In the genomic region with DNA sequence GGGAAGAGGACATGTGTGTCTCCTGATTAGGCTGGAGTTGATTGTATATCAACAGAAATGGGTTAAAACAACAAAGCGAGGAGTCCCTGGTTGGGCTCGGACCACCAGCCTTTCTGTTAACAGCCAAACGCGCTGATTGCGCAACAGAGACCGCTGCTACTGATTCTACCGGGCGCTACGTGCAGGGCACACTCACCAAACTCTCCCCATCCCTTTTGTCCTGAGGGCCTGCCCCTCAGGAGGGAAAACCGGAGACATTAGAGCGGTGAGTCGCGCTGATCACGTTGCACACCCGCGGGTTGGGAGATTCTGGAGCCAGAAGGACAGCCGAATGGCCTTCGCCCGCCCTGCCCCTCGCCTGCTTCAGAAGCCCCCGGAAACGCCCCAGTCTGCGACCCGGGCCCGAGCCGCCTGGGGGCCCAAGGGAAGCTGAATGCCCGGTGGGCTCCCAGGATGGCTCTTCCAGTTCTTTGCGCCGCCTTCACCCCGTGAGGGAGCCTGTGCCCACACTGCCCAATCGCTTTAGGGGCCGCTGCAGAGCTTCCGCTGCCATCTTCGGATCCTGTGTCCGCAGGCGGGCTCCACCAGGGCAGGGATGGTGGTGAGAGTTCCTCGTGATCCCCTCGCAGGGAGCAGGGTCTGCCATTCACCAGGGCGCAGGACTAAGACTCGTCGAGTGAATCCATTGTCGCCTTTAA, we compare ENCODE assay signal across 1 cellular context.
TF ChIP-seq lines count a peak whose summit lies in the region.

No MANE protein-coding gene starts in this region.

TF ChIP-seq in H1, 55 proteins besides CTCF, POLR2A, EP300 and RAD21:
- TF ChIP-seq RBBP5 (IDR thresholded peaks at IDR 0.05; ENCODE audit: borderline replicate concordance, low read depth, low read length) = no peak
- TF ChIP-seq SIN3A (conservative IDR thresholded peaks at IDR 0.05 in 1 of 2, IDR thresholded peaks at IDR 0.05 in 1 of 2; ENCODE audit: low read depth in 1 of 2, low read length in 2 of 2) = no peak
- TF ChIP-seq CEBPB (IDR thresholded peaks at IDR 0.05; ENCODE audit: low read depth, low read length) = peak; percentile 100
- 0 out of 2 replicates have a peak, but pooled peaks have one; percentile 29 for TF ChIP-seq PHF8 (conservative IDR thresholded peaks at IDR 0.05; ENCODE audit: low read depth, low read length)
- TF ChIP-seq TAF1 (IDR thresholded peaks at IDR 0.05; ENCODE audit: low read depth, low read length) = peak; percentile 49; the same call in 1 of the 2 replicates
- peak; percentile 20 for TF ChIP-seq E2F6 (IDR thresholded peaks at IDR 0.05)
- TF ChIP-seq RNF2 (IDR thresholded peaks at IDR 0.05; ENCODE audit: borderline replicate concordance, low read depth, low read length, missing control alignments, poor library complexity, severe bottlenecking) = peak; percentile 9
- TF ChIP-seq EZH2 (IDR thresholded peaks at IDR 0.05; ENCODE audit: low read depth, low read length, severe bottlenecking) = peak; percentile 22
- TF ChIP-seq KDM4A (IDR thresholded peaks at IDR 0.05; ENCODE audit: low read depth, low read length, severe bottlenecking) = peak; percentile 75
- TF ChIP-seq YY1 (IDR thresholded peaks at IDR 0.05; ENCODE audit: low read depth, low read length) = 0 out of 2 replicates have a peak, but pooled peaks have one; percentile 29
